In the genomic region with DNA sequence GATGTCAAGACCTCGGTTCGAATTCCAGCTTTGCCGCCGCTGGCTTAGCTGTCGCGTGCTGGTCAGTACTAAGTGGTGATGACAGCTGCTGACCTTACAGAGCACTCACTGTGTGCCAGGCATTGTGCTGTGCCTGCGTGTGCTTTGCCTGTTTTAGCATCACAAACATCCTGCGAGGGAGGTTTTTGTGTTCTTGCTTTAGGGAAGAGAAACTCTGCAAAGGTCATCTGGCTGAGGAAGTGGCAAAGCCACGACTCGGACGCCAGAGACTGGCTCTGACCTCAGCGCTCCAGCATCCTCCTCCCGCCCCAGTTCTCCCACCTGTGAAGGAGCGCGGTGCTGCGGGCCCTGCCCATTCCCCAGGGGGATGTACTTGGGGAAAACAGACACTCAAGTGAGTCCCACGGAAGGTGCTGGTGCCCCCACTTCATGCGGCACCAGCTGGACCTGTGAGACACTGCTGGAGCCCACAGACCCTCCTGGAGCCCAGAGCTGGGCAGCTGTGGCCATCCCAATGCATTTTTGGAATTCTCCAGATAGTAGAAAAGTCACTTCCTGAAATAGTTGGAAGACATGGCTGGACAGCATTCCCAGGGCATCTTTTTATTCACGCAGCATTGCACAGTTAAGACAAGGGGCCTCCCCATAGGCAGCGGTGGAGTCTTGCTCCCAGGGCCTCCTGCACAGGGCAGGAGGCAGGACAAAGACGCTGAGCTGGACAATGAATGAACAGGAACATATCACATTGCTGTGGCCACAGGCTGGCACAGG, we compare ENCODE assay signal across 10 cellular contexts. TPM values are rescaled to one million over a fixed set of nuclear protein-coding genes. Genes with fewer than 3 reads are reported as not detected.
A peak's percentile ranks its signal among the peaks of the same experiment; 100 is the strongest.
DNase-seq lines count a peak whose midpoint lies in the region; ATAC-seq, FAIRE-seq and TF ChIP-seq lines count a peak whose summit lies in the region.
"Had no signal": no experiment of that assay in that cellular context is flagged by ENCODE, and none has a peak within 500 bp of the region (broad histone marks: within the 10 kb centered on the region; RNA-seq: fewer than 3 reads in every experiment).

No MANE protein-coding gene starts in this region.

- H3K36me3 Mint-ChIP-seq in astrocyte (ENCODE audit: low read depth, unreplicated experiment) (peaks cover 1% of the 10 kb centered on the region), progenitor cell of endocrine pancreas (ENCODE audit: insufficient read depth) (no peaks in the 10 kb centered on the region)

- H3K9ac ChIP-seq in astrocyte (ENCODE audit: low read length), result peak overlapping the region; percentile 26

- DNase-seq in astrocyte (ENCODE audit: low read depth), result peak; percentile 83
- no peak for DNase-seq in progenitor cell of endocrine pancreas (ENCODE audit: low spot score, unreplicated experiment)
- DNase-seq in NCI-H446 (lab: John Stamatoyannopoulos, UW), result no peak
- DNase-seq in DMS153 (lab: John Stamatoyannopoulos, UW), result no peak
- DNase-seq in stimulated activated naive CD4-positive, alpha-beta T cell (lab: John Stamatoyannopoulos, UW), result no peak

- no peaks in the 10 kb centered on the region for H3K27me3 ChIP-seq in astrocyte (ENCODE audit: insufficient read depth, low read length)

- H3K4me1 ChIP-seq in astrocyte (ENCODE audit: insufficient read depth, low read length) (peaks cover 38% of the 10 kb centered on the region), mesodermal cell (ENCODE audit: control insufficient read depth, insufficient read depth, low read length, poor library complexity, severe bottlenecking) (peaks cover 40% of the 10 kb centered on the region)

- FAIRE-seq in astrocyte (lab: Jason Lieb, UNC), result no peak

- H3K4me3 ChIP-seq in astrocyte (ENCODE audit: insufficient read depth, low read depth, low read length) (no peak overlapping the region), mesodermal cell (ENCODE audit: extremely low read depth, insufficient read depth, low read length, poor library complexity, severe bottlenecking) (no peak overlapping the region)

- H3K27me3 Mint-ChIP-seq in astrocyte (ENCODE audit: low read depth, unreplicated experiment), result peaks cover 2% of the 10 kb centered on the region
- peaks cover 3% of the 10 kb centered on the region for H3K27me3 Mint-ChIP-seq in progenitor cell of endocrine pancreas

- H3K4me2 ChIP-seq in astrocyte (ENCODE audit: low read length), result peak overlapping the region; percentile 61

- no peak for TF ChIP-seq CTCF in astrocyte (IDR thresholded peaks at IDR 0.05; ENCODE audit: insufficient read depth, low read depth, low read length)
- no peak for TF ChIP-seq CTCF in progenitor cell of endocrine pancreas (IDR thresholded peaks at IDR 0.05; ENCODE audit: unreplicated experiment)

- H3K27ac ChIP-seq in astrocyte (ENCODE audit: low read depth, low read length) (peak overlapping the region; percentile 51), mesodermal cell (ENCODE audit: low read depth, low read length, severe bottlenecking) (peak overlapping the region; percentile 88)

- no peaks in the 10 kb centered on the region for H3K36me3 ChIP-seq in astrocyte (ENCODE audit: insufficient read depth, low read length)
- no peaks in the 10 kb centered on the region for H3K36me3 ChIP-seq in mesodermal cell (ENCODE audit: control insufficient read depth, insufficient read depth, low read length)

- H2AFZ ChIP-seq in astrocyte (ENCODE audit: low read depth, low read length), result peak overlapping the region; percentile 27

- peaks cover 6% of the 10 kb centered on the region for H3K9me3 Mint-ChIP-seq in astrocyte (ENCODE audit: unreplicated experiment)
- peaks cover 4% of the 10 kb centered on the region for H3K9me3 Mint-ChIP-seq in progenitor cell of endocrine pancreas (ENCODE audit: low read depth)
- H3K9me3 Mint-ChIP-seq: T-helper 1 cell treated with Interleukin-12 subunit alpha and Interleukin-12 subunit beta and Interleukin-4 antibody, amounts not matched to agents 30 μg/mL and 1 μg/mL, for 36 hours had no signal

- no peaks in the 10 kb centered on the region for H3K9me3 ChIP-seq in astrocyte (ENCODE audit: insufficient read depth, low read depth, low read length)
- no peaks in the 10 kb centered on the region for H3K9me3 ChIP-seq in mesodermal cell (ENCODE audit: control insufficient read depth, low read length)

- H3K27ac Mint-ChIP-seq in astrocyte (ENCODE audit: unreplicated experiment) (peak overlapping the region; percentile 98), progenitor cell of endocrine pancreas (no peak overlapping the region)

- H4K20me1 ChIP-seq in astrocyte (ENCODE audit: insufficient read depth, low read length), result no peaks in the 10 kb centered on the region

- no peaks in the 10 kb centered on the region for H3K79me2 ChIP-seq in astrocyte (ENCODE audit: insufficient read depth, low read length)

- ATAC-seq in GM19372 (IDR thresholded peaks at IDR 0.05; ENCODE audit: low read depth, unreplicated experiment) (peak; percentile 64), HG03432 (IDR thresholded peaks at IDR 0.05; ENCODE audit: unreplicated experiment) (peak; percentile 70)

- WGBS in mesodermal cell (ENCODE audit: insufficient coverage in 2 of 2), 2 experiments, result 75 to 78% methylated on average over 12 to 21 of the region's 21 CpGs

- peaks cover 40% of the 10 kb centered on the region for H3K4me1 Mint-ChIP-seq in astrocyte (ENCODE audit: low read depth, unreplicated experiment)
- H3K4me1 Mint-ChIP-seq in progenitor cell of endocrine pancreas (ENCODE audit: low read depth), result peaks cover 53% of the 10 kb centered on the region

- H3K4me3 Mint-ChIP-seq in astrocyte (ENCODE audit: unreplicated experiment) (peak overlapping the region; percentile 17), progenitor cell of endocrine pancreas (ENCODE audit: low read depth) (no peak overlapping the region)
- H3K4me3 Mint-ChIP-seq: T-helper 1 cell treated with Interleukin-12 subunit alpha and Interleukin-12 subunit beta and Interleukin-4 antibody, amounts not matched to agents 30 μg/mL and 1 μg/mL, for 36 hours had no signal

RNA-seq across cellular contexts. Expression of a gene that starts 20.0 kb away (rescaled TPM):
- total RNA-seq in astrocyte (234 and 252 TPM in 2 replicates), progenitor cell of endocrine pancreas (70.0 and 85.9 TPM in 2 replicates)
- polyA plus RNA-seq in mesodermal cell (2013, experiment 1 of 2), result 86.7 TPM
- polyA plus RNA-seq in mesodermal cell (2013, experiment 2 of 2), result 84.5 TPM

RNA-seq across cellular contexts. Expression of a gene that starts 46.9 kb away (rescaled TPM):
- total RNA-seq in astrocyte (0.07 and 0.18 TPM in 2 replicates), progenitor cell of endocrine pancreas (not detected in 2 replicates)
- polyA plus RNA-seq in mesodermal cell (2013, experiment 1 of 2), result not detected
- polyA plus RNA-seq in mesodermal cell (2013, experiment 2 of 2), result not detected
- polyA plus RNA-seq: liver had no signal

RNA-seq across cellular contexts. Expression of a gene that starts 49.8 kb away (rescaled TPM):
- total RNA-seq in astrocyte (0.17 TPM in 1 of 2 replicates, not detected in the other), progenitor cell of endocrine pancreas (not detected in 2 replicates)
- polyA plus RNA-seq in mesodermal cell (2013, experiment 1 of 2), result 0.26 TPM
- polyA plus RNA-seq in mesodermal cell (2013, experiment 2 of 2), result not detected
